ENCODE assay signal across 24 cellular contexts in the genomic region with DNA sequence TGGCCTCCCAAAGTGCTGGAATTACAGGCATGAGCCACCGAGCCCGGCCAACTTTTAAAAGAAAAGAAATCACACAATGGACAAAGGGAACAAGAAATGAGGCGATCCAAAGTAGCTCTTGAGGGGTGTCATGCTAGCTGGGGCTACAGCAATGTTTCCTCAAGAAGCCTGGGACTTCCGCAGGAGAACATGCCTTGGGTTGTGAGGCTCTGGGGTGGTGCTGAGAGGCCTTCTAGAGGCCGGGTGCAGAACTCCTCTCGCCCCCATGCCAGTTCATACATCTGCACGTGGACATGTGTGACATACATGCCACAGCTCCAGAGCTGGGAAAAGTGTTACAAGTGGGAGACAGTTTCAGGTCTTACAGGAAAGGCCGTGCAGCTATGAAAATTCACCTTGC.
"Had no signal": no experiment of that assay in that cellular context is flagged by ENCODE, and none has a peak within 500 bp of the region (broad histone marks: within the 10 kb centered on the region; RNA-seq: fewer than 3 reads in every experiment).

No MANE protein-coding gene starts in this region.

- H3K9me3 ChIP-seq: body of pancreas, esophagus squamous epithelium, gastroesophageal sphincter had no signal

- H3K27ac ChIP-seq: body of pancreas, epithelial cell of prostate, esophagus squamous epithelium, gastroesophageal sphincter had no signal

- H3K36me3 Mint-ChIP-seq: activated naive CD8-positive, alpha-beta T cell had no signal

- ATAC-seq: activated CD8-positive, alpha-beta T cell treated with anti-CD3 and anti-CD28 coated beads for 36 hours; activated T-cell treated with anti-CD3 and anti-CD28 coated beads, Interleukin-2, amount 50 U/mL, for 4 hours; activated T-helper 17 cell treated with anti-CD3 and anti-CD28 coated beads, Interleukin-2, amount 50 U/mL, for 72 hours; body of pancreas; gastroesophageal sphincter had no signal

- H3K4me3 Mint-ChIP-seq: activated CD8-positive, alpha-beta T cell treated with anti-CD3 and anti-CD28 coated beads for 36 hours; activated naive CD8-positive, alpha-beta T cell; activated T-cell treated with anti-CD3 and anti-CD28 coated beads, Interleukin-2, amount 50 U/mL, for 4 hours; activated T-helper 17 cell treated with anti-CD3 and anti-CD28 coated beads, Interleukin-2, amount 50 U/mL, for 72 hours; endodermal cell had no signal

- H3K4me1 Mint-ChIP-seq: activated T-helper 17 cell treated with anti-CD3 and anti-CD28 coated beads, Interleukin-2, amount 50 U/mL, for 72 hours; endodermal cell had no signal

- H3K27me3 ChIP-seq: body of pancreas, esophagus squamous epithelium, gastroesophageal sphincter had no signal

- H3K27ac Mint-ChIP-seq: activated CD8-positive, alpha-beta T cell treated with anti-CD3 and anti-CD28 coated beads for 36 hours; activated naive CD8-positive, alpha-beta T cell; activated T-helper 17 cell treated with anti-CD3 and anti-CD28 coated beads, Interleukin-2, amount 50 U/mL, for 72 hours; endodermal cell had no signal

- H3K4me1 ChIP-seq: body of pancreas, esophagus squamous epithelium, gastroesophageal sphincter had no signal

- H3K4me3 ChIP-seq: body of pancreas, esophagus squamous epithelium, gastroesophageal sphincter had no signal

- DNase-seq: activated CD4-positive, alpha-beta T cell treated with anti-CD3 and anti-CD28 coated beads for 4 hours; activated CD4-positive, alpha-beta T cell treated with anti-CD3 and anti-CD28 coated beads, Interleukin-2, amount 50 U/mL, for 1 hour; activated CD4-positive, alpha-beta T cell treated with anti-CD3 and anti-CD28 coated beads, Interleukin-2, amount 50 U/mL, for 48 hours; activated CD4-positive, CD25-positive, alpha-beta regulatory T cell; activated CD4-positive, CD25-positive, alpha-beta regulatory T cell treated with anti-CD3 and anti-CD28 coated beads, Interleukin-2, amount 50 U/mL, for 72 hours; activated CD8-positive, alpha-beta T cell treated with anti-CD3 and anti-CD28 coated beads for 36 hours; activated effector memory CD4-positive, alpha-beta T cell treated with Interleukin-2 at 50 U/mL for 16 hours; activated gamma-delta T cell treated with Interleukin-2 at 50 U/mL for 16 hours; activated naive CD4-positive, alpha-beta T cell treated with anti-CD3 and anti-CD28 coated beads, Interleukin-2, amount 50 U/mL, for 16 hours; activated naive CD4-positive, alpha-beta T cell treated with Interleukin-2 at 50 U/mL for 16 hours; activated T-cell treated with anti-CD3 and anti-CD28 coated beads, Interleukin-2, amount 50 U/mL, for 4 hours; amniotic stem cell; anterior cingulate cortex; body of pancreas; caudate nucleus; effector memory CD4-positive, alpha-beta T cell; endodermal cell; esophagus squamous epithelium; foreskin melanocyte; T-helper 2 cell had no signal

- H3K36me3 ChIP-seq: esophagus squamous epithelium, gastroesophageal sphincter had no signal

- H3K9me3 Mint-ChIP-seq: activated CD8-positive, alpha-beta T cell treated with anti-CD3 and anti-CD28 coated beads for 36 hours; activated T-cell treated with anti-CD3 and anti-CD28 coated beads, Interleukin-2, amount 50 U/mL, for 4 hours; activated T-helper 17 cell treated with anti-CD3 and anti-CD28 coated beads, Interleukin-2, amount 50 U/mL, for 72 hours; endodermal cell had no signal
